1 cellular context compared by ENCODE assay signal in the genomic region with DNA sequence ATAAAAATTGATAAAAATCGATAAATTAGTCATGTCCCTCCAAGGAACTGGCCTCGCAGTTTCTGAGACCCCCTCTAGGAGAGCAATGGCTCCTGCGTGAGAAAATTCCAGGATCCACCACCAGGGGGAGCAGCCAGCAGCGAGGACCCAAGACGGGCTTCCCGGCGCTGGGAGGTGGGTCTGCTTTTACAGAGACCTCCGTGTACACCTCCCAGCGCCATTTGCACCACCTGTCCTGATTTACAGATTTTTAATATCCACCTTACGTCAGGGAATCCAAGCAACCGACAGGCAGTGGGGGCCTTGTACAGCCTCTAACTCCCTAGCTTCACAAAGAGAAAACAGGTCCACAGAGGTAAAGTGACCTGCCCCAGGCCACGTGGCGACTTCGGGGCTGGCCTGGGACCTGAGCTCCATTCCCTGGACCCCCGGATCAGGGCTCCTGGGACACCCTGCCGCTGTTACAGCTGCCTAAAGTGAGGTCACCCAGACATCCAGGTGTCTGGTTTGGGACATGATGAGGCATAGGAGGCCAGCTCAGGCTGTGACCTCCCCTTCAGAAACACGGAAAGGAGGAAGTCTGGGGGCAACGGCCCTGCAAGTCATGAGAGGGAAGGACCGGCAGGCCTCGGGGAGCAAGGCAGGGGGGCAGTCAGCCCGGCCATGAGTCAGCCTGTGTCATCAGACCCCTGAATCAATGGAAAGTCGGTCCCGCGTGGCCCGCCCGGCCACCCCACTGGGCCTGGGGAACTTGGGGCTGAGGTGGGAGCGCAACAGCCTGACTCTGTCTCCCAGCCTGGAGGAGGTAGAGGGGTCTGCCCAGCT.
A peak's percentile ranks its signal among the peaks of the same experiment; 100 is the strongest.
TF ChIP-seq lines count a peak whose summit lies in the region.

No MANE protein-coding gene starts in this region.

TF ChIP-seq in K562, 482 proteins besides CTCF, POLR2A, EP300 and RAD21:
- TF ChIP-seq, protein P1, sequence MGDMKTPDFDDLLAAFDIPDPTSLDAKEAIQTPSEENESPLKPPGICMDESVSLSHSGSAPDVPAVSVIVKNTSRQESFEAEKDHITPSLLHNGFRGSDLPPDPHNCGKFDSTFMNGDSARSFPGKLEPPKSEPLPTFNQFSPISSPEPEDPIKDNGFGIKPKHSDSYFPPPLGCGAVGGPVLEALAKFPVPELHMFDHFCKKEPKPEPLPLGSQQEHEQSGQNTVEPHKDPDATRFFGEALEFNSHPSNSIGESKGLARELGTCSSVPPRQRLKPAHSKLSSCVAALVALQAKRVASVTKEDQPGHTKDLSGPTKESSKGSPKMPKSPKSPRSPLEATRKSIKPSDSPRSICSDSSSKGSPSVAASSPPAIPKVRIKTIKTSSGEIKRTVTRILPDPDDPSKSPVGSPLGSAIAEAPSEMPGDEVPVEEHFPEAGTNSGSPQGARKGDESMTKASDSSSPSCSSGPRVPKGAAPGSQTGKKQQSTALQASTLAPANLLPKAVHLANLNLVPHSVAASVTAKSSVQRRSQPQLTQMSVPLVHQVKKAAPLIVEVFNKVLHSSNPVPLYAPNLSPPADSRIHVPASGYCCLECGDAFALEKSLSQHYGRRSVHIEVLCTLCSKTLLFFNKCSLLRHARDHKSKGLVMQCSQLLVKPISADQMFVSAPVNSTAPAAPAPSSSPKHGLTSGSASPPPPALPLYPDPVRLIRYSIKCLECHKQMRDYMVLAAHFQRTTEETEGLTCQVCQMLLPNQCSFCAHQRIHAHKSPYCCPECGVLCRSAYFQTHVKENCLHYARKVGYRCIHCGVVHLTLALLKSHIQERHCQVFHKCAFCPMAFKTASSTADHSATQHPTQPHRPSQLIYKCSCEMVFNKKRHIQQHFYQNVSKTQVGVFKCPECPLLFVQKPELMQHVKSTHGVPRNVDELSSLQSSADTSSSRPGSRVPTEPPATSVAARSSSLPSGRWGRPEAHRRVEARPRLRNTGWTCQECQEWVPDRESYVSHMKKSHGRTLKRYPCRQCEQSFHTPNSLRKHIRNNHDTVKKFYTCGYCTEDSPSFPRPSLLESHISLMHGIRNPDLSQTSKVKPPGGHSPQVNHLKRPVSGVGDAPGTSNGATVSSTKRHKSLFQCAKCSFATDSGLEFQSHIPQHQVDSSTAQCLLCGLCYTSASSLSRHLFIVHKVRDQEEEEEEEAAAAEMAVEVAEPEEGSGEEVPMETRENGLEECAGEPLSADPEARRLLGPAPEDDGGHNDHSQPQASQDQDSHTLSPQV (IDR thresholded peaks at IDR 0.05): peak; percentile 75
- peak; percentile 48; the same call in 1 of the 2 replicates for TF ChIP-seq EP400 (IDR thresholded peaks at IDR 0.05)
- TF ChIP-seq, protein P2, sequence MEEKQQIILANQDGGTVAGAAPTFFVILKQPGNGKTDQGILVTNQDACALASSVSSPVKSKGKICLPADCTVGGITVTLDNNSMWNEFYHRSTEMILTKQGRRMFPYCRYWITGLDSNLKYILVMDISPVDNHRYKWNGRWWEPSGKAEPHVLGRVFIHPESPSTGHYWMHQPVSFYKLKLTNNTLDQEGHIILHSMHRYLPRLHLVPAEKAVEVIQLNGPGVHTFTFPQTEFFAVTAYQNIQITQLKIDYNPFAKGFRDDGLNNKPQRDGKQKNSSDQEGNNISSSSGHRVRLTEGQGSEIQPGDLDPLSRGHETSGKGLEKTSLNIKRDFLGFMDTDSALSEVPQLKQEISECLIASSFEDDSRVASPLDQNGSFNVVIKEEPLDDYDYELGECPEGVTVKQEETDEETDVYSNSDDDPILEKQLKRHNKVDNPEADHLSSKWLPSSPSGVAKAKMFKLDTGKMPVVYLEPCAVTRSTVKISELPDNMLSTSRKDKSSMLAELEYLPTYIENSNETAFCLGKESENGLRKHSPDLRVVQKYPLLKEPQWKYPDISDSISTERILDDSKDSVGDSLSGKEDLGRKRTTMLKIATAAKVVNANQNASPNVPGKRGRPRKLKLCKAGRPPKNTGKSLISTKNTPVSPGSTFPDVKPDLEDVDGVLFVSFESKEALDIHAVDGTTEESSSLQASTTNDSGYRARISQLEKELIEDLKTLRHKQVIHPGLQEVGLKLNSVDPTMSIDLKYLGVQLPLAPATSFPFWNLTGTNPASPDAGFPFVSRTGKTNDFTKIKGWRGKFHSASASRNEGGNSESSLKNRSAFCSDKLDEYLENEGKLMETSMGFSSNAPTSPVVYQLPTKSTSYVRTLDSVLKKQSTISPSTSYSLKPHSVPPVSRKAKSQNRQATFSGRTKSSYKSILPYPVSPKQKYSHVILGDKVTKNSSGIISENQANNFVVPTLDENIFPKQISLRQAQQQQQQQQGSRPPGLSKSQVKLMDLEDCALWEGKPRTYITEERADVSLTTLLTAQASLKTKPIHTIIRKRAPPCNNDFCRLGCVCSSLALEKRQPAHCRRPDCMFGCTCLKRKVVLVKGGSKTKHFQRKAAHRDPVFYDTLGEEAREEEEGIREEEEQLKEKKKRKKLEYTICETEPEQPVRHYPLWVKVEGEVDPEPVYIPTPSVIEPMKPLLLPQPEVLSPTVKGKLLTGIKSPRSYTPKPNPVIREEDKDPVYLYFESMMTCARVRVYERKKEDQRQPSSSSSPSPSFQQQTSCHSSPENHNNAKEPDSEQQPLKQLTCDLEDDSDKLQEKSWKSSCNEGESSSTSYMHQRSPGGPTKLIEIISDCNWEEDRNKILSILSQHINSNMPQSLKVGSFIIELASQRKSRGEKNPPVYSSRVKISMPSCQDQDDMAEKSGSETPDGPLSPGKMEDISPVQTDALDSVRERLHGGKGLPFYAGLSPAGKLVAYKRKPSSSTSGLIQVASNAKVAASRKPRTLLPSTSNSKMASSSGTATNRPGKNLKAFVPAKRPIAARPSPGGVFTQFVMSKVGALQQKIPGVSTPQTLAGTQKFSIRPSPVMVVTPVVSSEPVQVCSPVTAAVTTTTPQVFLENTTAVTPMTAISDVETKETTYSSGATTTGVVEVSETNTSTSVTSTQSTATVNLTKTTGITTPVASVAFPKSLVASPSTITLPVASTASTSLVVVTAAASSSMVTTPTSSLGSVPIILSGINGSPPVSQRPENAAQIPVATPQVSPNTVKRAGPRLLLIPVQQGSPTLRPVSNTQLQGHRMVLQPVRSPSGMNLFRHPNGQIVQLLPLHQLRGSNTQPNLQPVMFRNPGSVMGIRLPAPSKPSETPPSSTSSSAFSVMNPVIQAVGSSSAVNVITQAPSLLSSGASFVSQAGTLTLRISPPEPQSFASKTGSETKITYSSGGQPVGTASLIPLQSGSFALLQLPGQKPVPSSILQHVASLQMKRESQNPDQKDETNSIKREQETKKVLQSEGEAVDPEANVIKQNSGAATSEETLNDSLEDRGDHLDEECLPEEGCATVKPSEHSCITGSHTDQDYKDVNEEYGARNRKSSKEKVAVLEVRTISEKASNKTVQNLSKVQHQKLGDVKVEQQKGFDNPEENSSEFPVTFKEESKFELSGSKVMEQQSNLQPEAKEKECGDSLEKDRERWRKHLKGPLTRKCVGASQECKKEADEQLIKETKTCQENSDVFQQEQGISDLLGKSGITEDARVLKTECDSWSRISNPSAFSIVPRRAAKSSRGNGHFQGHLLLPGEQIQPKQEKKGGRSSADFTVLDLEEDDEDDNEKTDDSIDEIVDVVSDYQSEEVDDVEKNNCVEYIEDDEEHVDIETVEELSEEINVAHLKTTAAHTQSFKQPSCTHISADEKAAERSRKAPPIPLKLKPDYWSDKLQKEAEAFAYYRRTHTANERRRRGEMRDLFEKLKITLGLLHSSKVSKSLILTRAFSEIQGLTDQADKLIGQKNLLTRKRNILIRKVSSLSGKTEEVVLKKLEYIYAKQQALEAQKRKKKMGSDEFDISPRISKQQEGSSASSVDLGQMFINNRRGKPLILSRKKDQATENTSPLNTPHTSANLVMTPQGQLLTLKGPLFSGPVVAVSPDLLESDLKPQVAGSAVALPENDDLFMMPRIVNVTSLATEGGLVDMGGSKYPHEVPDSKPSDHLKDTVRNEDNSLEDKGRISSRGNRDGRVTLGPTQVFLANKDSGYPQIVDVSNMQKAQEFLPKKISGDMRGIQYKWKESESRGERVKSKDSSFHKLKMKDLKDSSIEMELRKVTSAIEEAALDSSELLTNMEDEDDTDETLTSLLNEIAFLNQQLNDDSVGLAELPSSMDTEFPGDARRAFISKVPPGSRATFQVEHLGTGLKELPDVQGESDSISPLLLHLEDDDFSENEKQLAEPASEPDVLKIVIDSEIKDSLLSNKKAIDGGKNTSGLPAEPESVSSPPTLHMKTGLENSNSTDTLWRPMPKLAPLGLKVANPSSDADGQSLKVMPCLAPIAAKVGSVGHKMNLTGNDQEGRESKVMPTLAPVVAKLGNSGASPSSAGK (IDR thresholded peaks at IDR 0.05): peak; percentile 45
- TF ChIP-seq, protein P3, sequence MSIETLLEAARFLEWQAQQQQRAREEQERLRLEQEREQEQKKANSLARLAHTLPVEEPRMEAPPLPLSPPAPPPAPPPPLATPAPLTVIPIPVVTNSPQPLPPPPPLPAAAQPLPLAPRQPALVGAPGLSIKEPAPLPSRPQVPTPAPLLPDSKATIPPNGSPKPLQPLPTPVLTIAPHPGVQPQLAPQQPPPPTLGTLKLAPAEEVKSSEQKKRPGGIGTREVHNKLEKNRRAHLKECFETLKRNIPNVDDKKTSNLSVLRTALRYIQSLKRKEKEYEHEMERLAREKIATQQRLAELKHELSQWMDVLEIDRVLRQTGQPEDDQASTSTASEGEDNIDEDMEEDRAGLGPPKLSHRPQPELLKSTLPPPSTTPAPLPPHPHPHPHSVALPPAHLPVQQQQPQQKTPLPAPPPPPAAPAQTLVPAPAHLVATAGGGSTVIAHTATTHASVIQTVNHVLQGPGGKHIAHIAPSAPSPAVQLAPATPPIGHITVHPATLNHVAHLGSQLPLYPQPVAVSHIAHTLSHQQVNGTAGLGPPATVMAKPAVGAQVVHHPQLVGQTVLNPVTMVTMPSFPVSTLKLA (conservative IDR thresholded peaks at IDR 0.05): 0 out of 4 replicates have a peak, but pooled peaks of 1 of the 2 experiments have one; percentile 47
- no peak for TF ChIP-seq TGIF2 (CRISPR knock-in tag; IDR thresholded peaks at IDR 0.05)
- TF ChIP-seq RAD51 (IDR thresholded peaks at IDR 0.05; ENCODE audit: borderline replicate concordance, low read depth): 0 out of 2 replicates have a peak, but pooled peaks have one; percentile 21
- TF ChIP-seq, protein P4, sequence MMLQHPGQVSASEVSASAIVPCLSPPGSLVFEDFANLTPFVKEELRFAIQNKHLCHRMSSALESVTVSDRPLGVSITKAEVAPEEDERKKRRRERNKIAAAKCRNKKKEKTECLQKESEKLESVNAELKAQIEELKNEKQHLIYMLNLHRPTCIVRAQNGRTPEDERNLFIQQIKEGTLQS (IDR thresholded peaks at IDR 0.05): peak; percentile 49
- TF ChIP-seq, protein P4 (CRISPR knock-in tag; conservative IDR thresholded peaks at IDR 0.05): no peak
- no peak for TF ChIP-seq NCOA1 (IDR thresholded peaks at IDR 0.05; ENCODE audit: low read depth)
- TF ChIP-seq YY1 (IDR thresholded peaks at IDR 0.05; ENCODE audit: borderline replicate concordance in 1 of 3, control insufficient read depth in 1 of 3, extremely low read depth in 1 of 3, insufficient read depth in 3 of 3, insufficient read length in 1 of 3, insufficient replicate concordance in 2 of 3, low read depth in 1 of 3, low read length in 2 of 3): peak in 2 of 3 experiments; percentile 52 to 59
- peak; percentile 73 for TF ChIP-seq SMC3 (conservative IDR thresholded peaks at IDR 0.05; ENCODE audit: insufficient read depth, low read depth, low read length)
- TF ChIP-seq FOXJ2 (tag; IDR thresholded peaks at IDR 0.05): no peak
- peak; percentile 71 for TF ChIP-seq L3MBTL2 (IDR thresholded peaks at IDR 0.05)
- TF ChIP-seq SPI1 (IDR thresholded peaks at IDR 0.05; ENCODE audit: borderline replicate concordance, low read depth, low read length): peak; percentile 34; the same call in 1 of the 2 replicates
- TF ChIP-seq, protein P5, sequence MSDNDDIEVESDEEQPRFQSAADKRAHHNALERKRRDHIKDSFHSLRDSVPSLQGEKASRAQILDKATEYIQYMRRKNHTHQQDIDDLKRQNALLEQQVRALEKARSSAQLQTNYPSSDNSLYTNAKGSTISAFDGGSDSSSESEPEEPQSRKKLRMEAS (CRISPR knock-in tag; IDR thresholded peaks at IDR 0.05): peak; percentile 10; the same call in 1 of the 2 replicates
- TF ChIP-seq ZBTB7A (IDR thresholded peaks at IDR 0.05; ENCODE audit: borderline replicate concordance, control insufficient read depth, low read depth, low read length): peak; percentile 72
- TF ChIP-seq, protein P6, sequence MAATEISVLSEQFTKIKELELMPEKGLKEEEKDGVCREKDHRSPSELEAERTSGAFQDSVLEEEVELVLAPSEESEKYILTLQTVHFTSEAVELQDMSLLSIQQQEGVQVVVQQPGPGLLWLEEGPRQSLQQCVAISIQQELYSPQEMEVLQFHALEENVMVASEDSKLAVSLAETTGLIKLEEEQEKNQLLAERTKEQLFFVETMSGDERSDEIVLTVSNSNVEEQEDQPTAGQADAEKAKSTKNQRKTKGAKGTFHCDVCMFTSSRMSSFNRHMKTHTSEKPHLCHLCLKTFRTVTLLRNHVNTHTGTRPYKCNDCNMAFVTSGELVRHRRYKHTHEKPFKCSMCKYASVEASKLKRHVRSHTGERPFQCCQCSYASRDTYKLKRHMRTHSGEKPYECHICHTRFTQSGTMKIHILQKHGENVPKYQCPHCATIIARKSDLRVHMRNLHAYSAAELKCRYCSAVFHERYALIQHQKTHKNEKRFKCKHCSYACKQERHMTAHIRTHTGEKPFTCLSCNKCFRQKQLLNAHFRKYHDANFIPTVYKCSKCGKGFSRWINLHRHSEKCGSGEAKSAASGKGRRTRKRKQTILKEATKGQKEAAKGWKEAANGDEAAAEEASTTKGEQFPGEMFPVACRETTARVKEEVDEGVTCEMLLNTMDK (IDR thresholded peaks at IDR 0.05; ENCODE audit: borderline replicate concordance, insufficient read depth, low read depth, low read length, poor library complexity, severe bottlenecking): peak; percentile 24
- no peak for TF ChIP-seq MAZ (CRISPR knock-in tag; conservative IDR thresholded peaks at IDR 0.05 in 1 of 2, IDR thresholded peaks at IDR 0.05 in 1 of 2)
